ENCODE assay signal across 8 cellular contexts in the genomic region with DNA sequence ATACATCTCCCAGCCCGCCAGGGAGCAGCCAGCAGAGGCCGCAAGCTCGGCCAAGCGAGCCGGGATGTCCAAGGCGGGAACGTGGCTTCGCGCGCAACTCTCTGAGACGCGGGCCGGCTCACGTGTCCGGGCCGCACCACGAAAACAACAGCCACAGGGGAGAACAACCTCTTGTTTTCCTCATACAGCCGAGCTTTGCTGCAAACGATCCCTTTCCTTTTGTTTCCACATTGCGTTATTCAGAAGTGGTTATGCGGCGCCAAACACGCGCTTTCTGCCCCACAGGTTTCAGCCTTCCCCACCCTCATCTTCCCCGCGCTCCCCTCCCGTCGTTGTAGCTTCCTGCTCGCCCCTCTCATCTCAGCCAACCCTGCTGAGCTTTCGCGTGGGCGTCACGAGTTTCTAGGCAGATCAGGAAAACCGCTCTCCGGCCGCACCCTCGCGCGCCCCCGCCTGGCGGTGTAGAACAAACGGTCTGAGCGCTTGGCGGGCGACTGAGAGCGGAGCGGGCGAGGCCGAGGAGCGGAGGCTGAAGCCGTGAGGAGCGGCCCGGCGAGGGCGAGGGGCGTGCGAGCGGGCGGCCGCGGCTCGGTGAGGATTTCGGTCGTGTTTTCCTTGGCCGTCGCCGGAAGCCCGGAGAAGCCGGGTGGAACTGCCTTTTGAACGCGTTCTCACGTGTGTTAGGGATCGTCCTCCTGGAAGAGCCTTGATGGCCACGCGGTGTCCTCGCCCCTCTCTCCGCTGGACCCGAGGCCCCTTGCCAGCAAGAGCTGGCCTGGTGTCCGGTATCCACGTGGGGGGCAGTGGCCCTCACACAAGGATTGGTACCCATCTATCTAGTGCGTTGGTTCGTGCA. TPM values are rescaled to one million over a fixed set of nuclear protein-coding genes. Genes with fewer than 3 reads are reported as not detected.
DNase-seq lines count a peak whose midpoint lies in the region; ATAC-seq and TF ChIP-seq lines count a peak whose summit lies in the region.

No MANE protein-coding gene starts in this region.

- peak; percentile 92 to 94 (median 93) for DNase-seq in CD4-positive, alpha-beta memory T cell
- DNase-seq in IMR-90 = peak; percentile 80
- DNase-seq in caudate nucleus (lab: John Stamatoyannopoulos, UW) = peak in 60 of 61 donors; percentile 20 to 96 (median 82)
- DNase-seq in islet precursor cell = peak; percentile 98
- DNase-seq in stimulated activated CD4-positive, alpha-beta T cell treated with anti-CD3 and anti-CD28 coated beads, Interleukin-12 subunit alpha, Interleukin-12 subunit beta, amount 100 ng/mL, for 48 hours (ENCODE audit: low read depth in 2 of 3, low spot score in 1 of 3) = peak; percentile 97 to 98 (median 98)
- no peak for DNase-seq in HCEC 1CT

- peak overlapping the region; percentile 83 for H2BK120ac ChIP-seq in IMR-90 (ENCODE audit: low read depth, low read length)

- H3K27me3 ChIP-seq in CD4-positive, alpha-beta memory T cell (ENCODE audit: insufficient read depth, low read length) = no peaks in the 10 kb centered on the region
- H3K27me3 ChIP-seq in IMR-90 (ENCODE audit: control insufficient read depth, insufficient read depth, low read length) = peaks cover 6% of the 10 kb centered on the region; the same call in 1 of the 2 replicates

- in situ Hi-C loops in IMR-90 (cut with MboI; ENCODE audit: low sequenced_read_pairs) = no loop called here

- H3K9me1 ChIP-seq in IMR-90 (ENCODE audit: insufficient read depth, low read length) = no peaks in the 10 kb centered on the region

- peak overlapping the region; percentile 72 to 100 (median 98) for H3K27ac Mint-ChIP-seq in CD4-positive, alpha-beta memory T cell

- H3K4me1 ChIP-seq in CD4-positive, alpha-beta memory T cell (ENCODE audit: insufficient read depth, low read length) = peaks cover 13% of the 10 kb centered on the region
- no peaks in the 10 kb centered on the region for H3K4me1 ChIP-seq in IMR-90 (ENCODE audit: control insufficient read depth, insufficient read depth, low read length)

- peak overlapping the region; percentile 59; the same call in 1 of the 2 replicates for H3K4ac ChIP-seq in IMR-90 (ENCODE audit: low read depth, low read length)

- H3K27me3 Mint-ChIP-seq in CD4-positive, alpha-beta memory T cell = no peaks in the 10 kb centered on the region

- H3K9me3 ChIP-seq in CD4-positive, alpha-beta memory T cell (ENCODE audit: control insufficient read depth in 1 of 2, low read length in 2 of 2) = no peaks in the 10 kb centered on the region
- H3K9me3 ChIP-seq in IMR-90 (ENCODE audit: control insufficient read depth, insufficient read depth, low read length) = 0 out of 2 replicates have a peak, but pooled peaks cover 3% of the 10 kb centered on the region

- peak overlapping the region; percentile 18 for H3K27ac ChIP-seq in CD4-positive, alpha-beta memory T cell (ENCODE audit: low read depth, low read length)
- H3K27ac ChIP-seq in IMR-90 (ENCODE audit: insufficient read depth, low read length) (no peak overlapping the region), caudate nucleus (ENCODE audit: low read depth, low read length) (peak overlapping the region; percentile 68)

- no peak overlapping the region for H2BK5ac ChIP-seq in IMR-90 (ENCODE audit: low read depth, low read length, poor library complexity, severe bottlenecking)

- intact Hi-C loops in CD4-positive, alpha-beta memory T cell (cut with micrococcal nuclease) = loop anchor here (10.0 kb wide), 1 partner anchor 656 kb away; the partner anchor contains the start of genes CEP95 and DDX5
- intact Hi-C loops in IMR-90 (cut with micrococcal nuclease) = no loop called here

- peak overlapping the region; percentile 67; the same call in 1 of the 3 replicates for H2BK15ac ChIP-seq in IMR-90 (ENCODE audit: low read depth, low read length)

- H3K4me3 Mint-ChIP-seq in CD4-positive, alpha-beta memory T cell = peak overlapping the region; percentile 78 to 94 (median 89)

- POLR2A ChIA-PET in CD4-positive, alpha-beta memory T cell (lab: Charles Lee; ENCODE audit: partially characterized antibody) = interaction anchor here (0.7 to 2.2 kb wide), 20 partner anchors 10 to 656 kb away, joined by 3 to 17 read pairs (median 6); partner anchors contain the start of genes CCDC47, DDX42, DDX5 and ERN1
- POLR2A ChIA-PET in IMR-90 (lab: Charles Lee; ENCODE audit: unreplicated experiment) = no interaction called here

- H4K5ac ChIP-seq in IMR-90 (ENCODE audit: low read depth, low read length) = peak overlapping the region; percentile 92

- H2BK20ac ChIP-seq in IMR-90 (ENCODE audit: low read depth, low read length) = no peak overlapping the region

- peak overlapping the region; percentile 81 for H3K18ac ChIP-seq in IMR-90 (ENCODE audit: low read depth, low read length)

- H2AK5ac ChIP-seq in IMR-90 (ENCODE audit: low read depth, low read length) = no peak overlapping the region

- H3K9me3 Mint-ChIP-seq in CD4-positive, alpha-beta memory T cell = peaks cover 0 to 2% (median 0%) of the 10 kb centered on the region in 8 donors

- peak overlapping the region; percentile 1 for H2AK9ac ChIP-seq in IMR-90 (replicated peaks; ENCODE audit: low read depth, low read length, poor library complexity)

- no peak overlapping the region for H3K14ac ChIP-seq in IMR-90 (replicated peaks; ENCODE audit: low read depth, low read length)

- H4K91ac ChIP-seq in IMR-90 (ENCODE audit: insufficient read depth, low read depth, low read length) = peak overlapping the region; percentile 86

- no TSS peak for BruUV-seq in IMR-90 (replicated peaks; lab: Mats Ljungman, UMichigan)

- H4K20me1 ChIP-seq in IMR-90 (ENCODE audit: insufficient read depth, low read length) = no peaks in the 10 kb centered on the region

- no peak for TF ChIP-seq POLR2A in IMR-90 (IDR thresholded peaks at IDR 0.05; ENCODE audit: low read depth, low read length)

- H3K4me1 Mint-ChIP-seq in CD4-positive, alpha-beta memory T cell = peaks cover 13 to 22% (median 18%) of the 10 kb centered on the region in 4 donors

- H3K36me3 Mint-ChIP-seq in CD4-positive, alpha-beta memory T cell = no peaks in the 10 kb centered on the region

- no peaks in the 10 kb centered on the region for H3K36me3 ChIP-seq in CD4-positive, alpha-beta memory T cell (ENCODE audit: insufficient read depth, low read length)
- no peaks in the 10 kb centered on the region for H3K36me3 ChIP-seq in IMR-90 (ENCODE audit: control insufficient read depth, insufficient read depth, low read length)

- H3K4me2 ChIP-seq in IMR-90 (ENCODE audit: low read depth, low read length) = peak overlapping the region; percentile 88

- ATAC-seq in GM21367 (IDR thresholded peaks at IDR 0.05; ENCODE audit: unreplicated experiment) (peak; percentile 72), IMR-90 (ENCODE audit: low read depth) (peak; percentile 99)
- peak; percentile 95 for ATAC-seq in activated CD4-positive, CD25-positive, alpha-beta regulatory T cell treated with anti-CD3 and anti-CD28 coated beads, Interleukin-2, amount 50 U/mL, for 24 hours

- peak overlapping the region; percentile 45 to 58 for H3K4me3 ChIP-seq in CD4-positive, alpha-beta memory T cell (ENCODE audit: low read length in 2 of 2)
- H3K4me3 ChIP-seq in IMR-90 (ENCODE audit: insufficient read depth, low read depth, low read length) = peak overlapping the region; percentile 33

- 30% methylated on average over 73 of the region's 82 CpGs; no CpG with 5 or more reads in 1 of the 2 experiments for WGBS in IMR-90 (ENCODE audit: extremely low coverage in 2 of 2, insufficient read length in 1 of 2), 2 experiments

- H4K8ac ChIP-seq in IMR-90 (ENCODE audit: low read depth in 2 of 2, low read length in 2 of 2) = peak overlapping the region; percentile 98 to 99

- H2AFZ ChIP-seq in IMR-90 (replicated peaks; ENCODE audit: low read length, poor library complexity) = peak overlapping the region; percentile 87

- dilution Hi-C loops in IMR-90 (cut with HindIII; ENCODE audit: low sequenced_read_pairs, unreplicated experiment) = no loop called here

- no peaks in the 10 kb centered on the region for H3K79me1 ChIP-seq in IMR-90 (ENCODE audit: low read depth in 1 of 2, low read length in 2 of 2)

- TF ChIP-seq CTCF in IMR-90 (conservative IDR thresholded peaks at IDR 0.05; ENCODE audit: low read depth, low read length) = peak; percentile 60

- H3K23ac ChIP-seq in IMR-90 (ENCODE audit: low read depth, low read length) = peak overlapping the region; percentile 20; the same call in 1 of the 2 replicates

- TF ChIP-seq RAD21 in IMR-90 (IDR thresholded peaks at IDR 0.05; ENCODE audit: low read length) = no peak

- peak overlapping the region; percentile 53; the same call in 1 of the 2 replicates for H3K9ac ChIP-seq in IMR-90 (ENCODE audit: low read depth, low read length)

- 0 out of 2 replicates have a peak overlapping the region, but pooled peaks have one; percentile 45 for H3K56ac ChIP-seq in IMR-90 (ENCODE audit: extremely low read depth, insufficient read depth, low read length)

- CTCF ChIA-PET in CD4-positive, alpha-beta memory T cell (lab: Charles Lee; ENCODE audit: partially characterized antibody) = interaction anchor here (0.6 to 3.6 kb wide), 21 partner anchors 9 to 414 kb away, joined by 3 to 37 read pairs (median 5); partner anchors contain the start of genes ACE, CCDC47, DDX42 and FTSJ3
- CTCF ChIA-PET in IMR-90 (lab: Yijun Ruan, JAX) = interaction anchor here (0.6 to 1.0 kb wide), 4 partner anchors 11 to 126 kb away, joined by 3 to 6 read pairs (median 3); no protein-coding TSS in a partner anchor

RNA-seq across cellular contexts. Expression of gene SMARCD2, which starts 6.6 kb away (rescaled TPM):
- total RNA-seq in CD4-positive, alpha-beta memory T cell = 100 to 1,000 TPM; 113 to 114 TPM
- 100 to 1,000 TPM in 1 of 2 donors, 10 to 100 TPM in 1; 80.4 to 125 TPM for polyA plus RNA-seq in CD4-positive, alpha-beta memory T cell
- total RNA-seq in IMR-90 (2012; rRNA removed) = 72.8 and 91.2 TPM in 2 replicates
- polyA plus RNA-seq in IMR-90 (2012; rRNA removed) = 53.7 and 56.9 TPM in 2 replicates
- 28.3 and 43.2 TPM in 2 replicates for polyA plus RNA-seq in IMR-90 (2012; cell fraction: cytosol; rRNA removed)
- polyA plus RNA-seq in IMR-90 (2012; cell fraction: nucleus; rRNA removed; ENCODE audit: low replicate concordance) = 64.7 and 69.4 TPM in 2 replicates

RNA-seq across cellular contexts. Expression of gene FTSJ3, which starts 21.6 kb away (rescaled TPM):
- total RNA-seq in CD4-positive, alpha-beta memory T cell = 10 to 100 TPM; 62.1 to 62.2 TPM
- polyA plus RNA-seq in CD4-positive, alpha-beta memory T cell = 10 to 100 TPM; 12.3 to 40.8 TPM
- 68.1 and 69.4 TPM in 2 replicates for total RNA-seq in IMR-90 (2012; rRNA removed)
- polyA plus RNA-seq in IMR-90 (2012; rRNA removed) = 45.4 and 51.3 TPM in 2 replicates
- polyA plus RNA-seq in IMR-90 (2012; cell fraction: cytosol; rRNA removed) = 22.2 and 33.6 TPM in 2 replicates
- 63.3 and 90.0 TPM in 2 replicates for polyA plus RNA-seq in IMR-90 (2012; cell fraction: nucleus; rRNA removed; ENCODE audit: low replicate concordance)

RNA-seq across cellular contexts. Expression of gene PSMC5, which starts 21.8 kb away (rescaled TPM):
- total RNA-seq in CD4-positive, alpha-beta memory T cell = 100 to 1,000 TPM; 121 TPM
- polyA plus RNA-seq in CD4-positive, alpha-beta memory T cell = 100 to 1,000 TPM; 188 to 227 TPM
- total RNA-seq in IMR-90 (2012; rRNA removed) = 104 and 105 TPM in 2 replicates
- polyA plus RNA-seq in IMR-90 (2012; rRNA removed) = 165 and 175 TPM in 2 replicates
- 104 and 142 TPM in 2 replicates for polyA plus RNA-seq in IMR-90 (2012; cell fraction: cytosol; rRNA removed)
- polyA plus RNA-seq in IMR-90 (2012; cell fraction: nucleus; rRNA removed; ENCODE audit: low replicate concordance) = 92.5 and 145 TPM in 2 replicates

RNA-seq across cellular contexts. Expression of gene CSH2, which starts 24.4 kb away (rescaled TPM):
- not detected for total RNA-seq in CD4-positive, alpha-beta memory T cell
- not detected for polyA plus RNA-seq in CD4-positive, alpha-beta memory T cell
- not detected in 2 replicates for total RNA-seq in IMR-90 (2012; rRNA removed)
- not detected in 2 replicates for polyA plus RNA-seq in IMR-90 (2012; rRNA removed)
- polyA plus RNA-seq in IMR-90 (2012; cell fraction: cytosol; rRNA removed) = not detected in 2 replicates
- polyA plus RNA-seq in IMR-90 (2012; cell fraction: nucleus; rRNA removed; ENCODE audit: low replicate concordance) = not detected in 2 replicates

RNA-seq across cellular contexts. Expression of gene GH2, which starts 32.7 kb away (rescaled TPM):
- total RNA-seq in CD4-positive, alpha-beta memory T cell = not detected
- not detected for polyA plus RNA-seq in CD4-positive, alpha-beta memory T cell
- total RNA-seq in IMR-90 (2012; rRNA removed) = not detected in 2 replicates
- polyA plus RNA-seq in IMR-90 (2012; rRNA removed) = not detected in 2 replicates
- polyA plus RNA-seq in IMR-90 (2012; cell fraction: cytosol; rRNA removed) = not detected in 2 replicates
- not detected in 2 replicates for polyA plus RNA-seq in IMR-90 (2012; cell fraction: nucleus; rRNA removed; ENCODE audit: low replicate concordance)
